1 cellular context compared by ENCODE assay signal in genomic region chr2:20614201-20615045, GRCh38.
TF ChIP-seq lines count a peak whose summit lies in the region.

No MANE protein-coding gene starts in this region.

TF ChIP-seq in SK-N-SH, 30 proteins besides CTCF, POLR2A, EP300 and RAD21 (continued from another document):
- TF ChIP-seq REST (IDR thresholded peaks at IDR 0.05; ENCODE audit: low read depth, low read length) (no peak), RCOR1 (IDR thresholded peaks at IDR 0.05; ENCODE audit: low read length) (no peak)
